In the genomic region with DNA sequence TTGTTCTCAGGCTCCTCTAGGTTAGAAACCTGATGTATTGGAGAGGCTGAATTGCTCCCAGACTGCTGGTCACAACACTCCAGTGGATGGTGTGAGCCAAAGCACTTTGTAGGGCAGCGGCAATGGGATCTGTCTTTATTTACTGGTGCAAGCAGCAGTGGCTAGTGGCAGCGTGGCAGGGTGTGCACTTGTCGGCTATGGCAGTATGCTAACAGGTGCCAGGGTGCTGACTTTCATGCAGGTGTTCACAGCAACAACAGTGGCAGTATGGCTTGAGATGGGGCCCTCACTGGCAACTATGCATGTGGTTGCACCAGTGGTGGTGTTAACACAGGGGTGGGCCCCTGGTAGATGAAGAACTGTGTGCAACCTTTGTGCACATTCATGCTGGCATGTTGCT, we compare ENCODE assay signal across 27 cellular contexts.
"Had no signal": no experiment of that assay in that cellular context is flagged by ENCODE, and none has a peak within 500 bp of the region (broad histone marks: within the 10 kb centered on the region; RNA-seq: fewer than 3 reads in every experiment).

No MANE protein-coding gene starts in this region.

- H3K79me2 ChIP-seq: parathyroid adenoma had no signal

- H3K27me3 ChIP-seq: ovary, right lobe of liver, sigmoid colon, suprapubic skin, testis, tibial nerve, upper lobe of left lung, vagina had no signal

- H3K4me3 Mint-ChIP-seq: naive B cell; naive thymus-derived CD8-positive, alpha-beta T cell; nephron; stimulated activated memory B cell treated with anti-CD40 and anti-IgM and Interleukin-4, amounts not matched to agents 10 μg/mL and 1 μg/mL and 100 μg/mL, for 72 hours; stimulated activated naive CD8-positive, alpha-beta T cell treated with anti-CD3 and anti-CD28 coated beads, Interleukin-15, amount 100 ng/mL, for 72 hours had no signal

- H3K4me1 Mint-ChIP-seq: naive B cell; naive thymus-derived CD8-positive, alpha-beta T cell; nephron; stimulated activated memory B cell treated with anti-CD40 and anti-IgM and Interleukin-4, amounts not matched to agents 10 μg/mL and 1 μg/mL and 100 μg/mL, for 72 hours; stimulated activated naive CD8-positive, alpha-beta T cell treated with anti-CD3 and anti-CD28 coated beads, Interleukin-15, amount 100 ng/mL, for 72 hours had no signal

- DNase-seq: naive B cell; naive thymus-derived CD8-positive, alpha-beta T cell; occipital lobe; ovary; right lobe of liver; sigmoid colon; small intestine; stimulated activated CD4-positive, alpha-beta T cell treated with anti-CD3 and anti-CD28 coated beads, Interleukin-15, amount 100 ng/mL, for 24 hours; stimulated activated CD4-positive, alpha-beta T cell treated with anti-CD3 and anti-CD28 coated beads, Interleukin-2, amount 100 ng/mL, for 24 hours; stimulated activated CD4-positive, alpha-beta T cell treated with anti-CD3 and anti-CD28 coated beads, Interleukin-2, amount 100 ng/mL, for 48 hours; stimulated activated CD4-positive, alpha-beta T cell treated with anti-CD3 and anti-CD28 coated beads, Interleukin-4, amount 100 ng/mL, for 24 hours; stimulated activated naive CD4-positive, alpha-beta T cell; stimulated activated naive CD8-positive, alpha-beta T cell treated with anti-CD3 and anti-CD28 coated beads, Interleukin-15, amount 100 ng/mL, for 72 hours; stimulated activated naive CD8-positive, alpha-beta T cell treated with anti-CD3 and anti-CD28 coated beads, Interleukin-15, Interleukin-2, amounts not matched to agents 100 U/mL and 50 U/mL, for 24 hours; substantia nigra; testis; trophoblast cell; upper lobe of left lung had no signal

- H3K9ac ChIP-seq: parathyroid adenoma had no signal

- H3K36me3 ChIP-seq: ovary, right lobe of liver, sigmoid colon, suprapubic skin, tibial nerve, upper lobe of left lung, vagina had no signal

- H3K27ac Mint-ChIP-seq: naive B cell; naive thymus-derived CD8-positive, alpha-beta T cell; nephron; progenitor cell of endocrine pancreas; stimulated activated memory B cell treated with anti-CD40 and anti-IgM and Interleukin-4, amounts not matched to agents 10 μg/mL and 1 μg/mL and 100 μg/mL, for 72 hours; stimulated activated naive CD8-positive, alpha-beta T cell treated with anti-CD3 and anti-CD28 coated beads, Interleukin-15, amount 100 ng/mL, for 72 hours had no signal

- H3K9me3 Mint-ChIP-seq: nephron; stimulated activated memory B cell treated with anti-CD40 and anti-IgM and Interleukin-4, amounts not matched to agents 10 μg/mL and 1 μg/mL and 100 μg/mL, for 72 hours had no signal

- FAIRE-seq: small intestine, urothelium cell line had no signal

- H2AFZ ChIP-seq: parathyroid adenoma had no signal

- H3K4me1 ChIP-seq: parathyroid adenoma, psoas muscle, right lobe of liver, sigmoid colon, suprapubic skin, testis, tibial nerve, upper lobe of left lung, vagina had no signal

- H3K27me3 Mint-ChIP-seq: naive B cell; naive thymus-derived CD8-positive, alpha-beta T cell; progenitor cell of endocrine pancreas; stimulated activated memory B cell treated with anti-CD40 and anti-IgM and Interleukin-4, amounts not matched to agents 10 μg/mL and 1 μg/mL and 100 μg/mL, for 72 hours; stimulated activated naive CD8-positive, alpha-beta T cell treated with anti-CD3 and anti-CD28 coated beads, Interleukin-15, amount 100 ng/mL, for 72 hours had no signal

- H3K27ac ChIP-seq: ovary, parathyroid adenoma, psoas muscle, right lobe of liver, sigmoid colon, suprapubic skin, testis, tibial nerve, upper lobe of left lung, vagina had no signal

- H3K36me3 Mint-ChIP-seq: naive B cell; naive thymus-derived CD8-positive, alpha-beta T cell; stimulated activated memory B cell treated with anti-CD40 and anti-IgM and Interleukin-4, amounts not matched to agents 10 μg/mL and 1 μg/mL and 100 μg/mL, for 72 hours had no signal

- H3K9me3 ChIP-seq: ovary, psoas muscle, right lobe of liver, sigmoid colon, suprapubic skin, testis, tibial nerve, upper lobe of left lung, vagina had no signal

- ATAC-seq: naive thymus-derived CD8-positive, alpha-beta T cell; psoas muscle; right lobe of liver; stimulated activated naive CD8-positive, alpha-beta T cell treated with anti-CD3 and anti-CD28 coated beads, Interleukin-15, amount 100 ng/mL, for 72 hours; stimulated activated naive CD8-positive, alpha-beta T cell treated with anti-CD3 and anti-CD28 coated beads, Interleukin-15, Interleukin-2, amounts not matched to agents 100 U/mL and 50 U/mL, for 24 hours had no signal

- H3K4me3 ChIP-seq: ovary, psoas muscle, right lobe of liver, sigmoid colon, suprapubic skin, testis, tibial nerve, upper lobe of left lung, vagina had no signal
